In the genomic region with DNA sequence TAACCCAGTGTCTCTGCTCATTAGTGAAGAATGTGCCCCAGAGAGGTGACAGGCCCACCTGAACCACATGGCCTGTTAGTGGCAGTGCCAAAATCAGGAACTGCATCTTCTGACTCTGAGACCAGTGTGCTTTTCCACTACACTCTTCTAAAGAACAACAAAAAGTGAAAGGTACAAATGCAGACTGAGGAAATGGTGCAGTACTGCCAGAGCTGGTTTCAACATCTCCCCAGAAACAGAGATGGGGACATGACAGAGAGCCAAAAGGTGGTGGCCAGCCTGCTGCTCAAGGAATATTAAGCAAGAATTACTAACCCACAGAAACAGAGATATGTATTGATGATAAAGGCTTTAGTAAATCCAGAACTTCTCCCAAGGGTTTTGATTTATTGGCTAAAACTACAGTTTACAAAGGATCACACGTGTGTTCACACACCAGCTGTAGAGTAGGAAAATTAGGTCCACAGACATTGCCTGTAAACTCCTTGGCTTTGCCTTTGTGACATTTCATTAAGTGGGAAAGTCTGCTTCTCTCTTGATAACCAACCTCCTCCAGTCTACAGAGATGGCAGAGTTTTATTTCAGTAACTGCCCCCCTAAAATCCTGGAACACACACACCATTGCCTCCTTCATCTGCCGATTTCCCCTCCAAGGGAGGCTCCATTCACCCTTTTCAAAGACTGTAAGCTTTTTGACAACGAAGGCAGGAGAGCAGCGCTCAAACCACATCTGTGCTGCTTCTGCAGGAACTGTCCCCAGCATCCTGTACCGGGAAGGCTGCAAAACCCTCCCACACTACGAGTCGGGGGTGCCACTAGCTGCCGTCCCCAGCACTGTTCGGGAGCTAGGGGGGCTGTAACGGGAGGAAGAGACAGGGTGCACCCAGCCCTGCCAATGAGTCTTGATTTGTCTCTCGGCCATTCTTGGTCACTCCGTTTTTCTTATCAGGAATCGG, we compare ENCODE assay signal across 11 cellular contexts. TPM values are rescaled to one million over a fixed set of nuclear protein-coding genes. Genes with fewer than 3 reads are reported as not detected.
DNase-seq lines count a peak whose midpoint lies in the region; ATAC-seq and TF ChIP-seq lines count a peak whose summit lies in the region.
"Had no signal": no experiment of that assay in that cellular context is flagged by ENCODE, and none has a peak within 500 bp of the region (broad histone marks: within the 10 kb centered on the region; RNA-seq: fewer than 3 reads in every experiment).

No MANE protein-coding gene starts in this region.

- no peaks in the 10 kb centered on the region for H3K27me3 ChIP-seq in uterus
- no peaks in the 10 kb centered on the region for H3K27me3 ChIP-seq in CD8-positive, alpha-beta memory T cell (ENCODE audit: insufficient read depth, low read length, poor library complexity, severe bottlenecking)

- no peak overlapping the region for H3K4me3 ChIP-seq in uterus
- H3K4me3 ChIP-seq in CD8-positive, alpha-beta memory T cell (ENCODE audit: low read length) = no peak overlapping the region

- no peak for TF ChIP-seq CTCF in activated B cell treated with CpG ODN at 0.5 μM for 24 hours (IDR thresholded peaks at IDR 0.05)
- no peak for TF ChIP-seq CTCF in uterus (IDR thresholded peaks at IDR 0.05)

- TF ChIP-seq POLR2A in uterus (IDR thresholded peaks at IDR 0.05) = no peak

- peaks cover 14% of the 10 kb centered on the region for H3K27me3 Mint-ChIP-seq in activated naive CD8-positive, alpha-beta T cell treated with anti-CD3 and anti-CD28 coated beads, Interleukin-2, amount 10 ng/mL, durations not matched to agents 7 days and 5 days
- H3K27me3 Mint-ChIP-seq in activated naive CD8-positive, alpha-beta T cell treated with anti-CD3 and anti-CD28 coated beads, Interleukin-2, amount 50 U/mL, for 24 hours = peaks cover 25% of the 10 kb centered on the region
- H3K27me3 Mint-ChIP-seq in activated B cell treated with CpG ODN at 0.5 μM for 24 hours = peaks cover 6% of the 10 kb centered on the region
- peaks cover 4 to 56% of the 10 kb centered on the region in 2 donors for H3K27me3 Mint-ChIP-seq in CD8-positive, alpha-beta memory T cell

- intact Hi-C loops in activated B cell treated with CpG ODN at 0.5 μM for 24 hours (cut with micrococcal nuclease) (no loop called here), uterus (cut with DNase I; ENCODE audit: low total_unique reads) (no loop called here)

- no peaks in the 10 kb centered on the region for H3K36me3 ChIP-seq in uterus
- H3K36me3 ChIP-seq in CD8-positive, alpha-beta memory T cell (ENCODE audit: insufficient read depth, low read length) = no peaks in the 10 kb centered on the region

- peak overlapping the region; percentile 22 for H3K4me3 Mint-ChIP-seq in activated naive CD8-positive, alpha-beta T cell treated with anti-CD3 and anti-CD28 coated beads, Interleukin-2, amount 10 ng/mL, durations not matched to agents 7 days and 5 days
- H3K4me3 Mint-ChIP-seq in activated naive CD8-positive, alpha-beta T cell treated with anti-CD3 and anti-CD28 coated beads, Interleukin-2, amount 50 U/mL, for 24 hours = no peak overlapping the region
- H3K4me3 Mint-ChIP-seq in activated B cell treated with CpG ODN at 0.5 μM for 24 hours = no peak overlapping the region
- H3K4me3 Mint-ChIP-seq in CD8-positive, alpha-beta memory T cell = no peak overlapping the region

- H3K27ac Mint-ChIP-seq in activated naive CD8-positive, alpha-beta T cell treated with anti-CD3 and anti-CD28 coated beads, Interleukin-2, amount 10 ng/mL, durations not matched to agents 7 days and 5 days = peak overlapping the region; percentile 24
- H3K27ac Mint-ChIP-seq in activated naive CD8-positive, alpha-beta T cell treated with anti-CD3 and anti-CD28 coated beads, Interleukin-2, amount 50 U/mL, for 24 hours = no peak overlapping the region
- no peak overlapping the region for H3K27ac Mint-ChIP-seq in activated B cell treated with CpG ODN at 0.5 μM for 24 hours
- H3K27ac Mint-ChIP-seq in CD8-positive, alpha-beta memory T cell = peak overlapping the region in 2 of 8 donors; percentile 23 to 58

- peaks cover 0 to 7% of the 10 kb centered on the region in 2 donors for H3K4me1 ChIP-seq in uterus
- peaks cover 16% of the 10 kb centered on the region for H3K4me1 ChIP-seq in CD8-positive, alpha-beta memory T cell (ENCODE audit: insufficient read depth, low read length)

- no peak for DNase-seq in activated naive CD8-positive, alpha-beta T cell treated with anti-CD3 and anti-CD28 coated beads, Interleukin-2, amount 10 ng/mL, durations not matched to agents 7 days and 5 days
- no peak for DNase-seq in activated naive CD8-positive, alpha-beta T cell treated with anti-CD3 and anti-CD28 coated beads, Interleukin-2, amount 50 U/mL, for 24 hours
- DNase-seq in activated B cell treated with CpG ODN at 0.5 μM for 24 hours = no peak
- DNase-seq in uterus = peak; percentile 4 to 44
- no peak for DNase-seq in AG08396 (ENCODE audit: low spot score)
- DNase-seq in CD8-positive, alpha-beta memory T cell = no peak
- DNase-seq in NCI-H446 treated with DMSO at 0.1 percent for 48 hours (lab: John Stamatoyannopoulos, UW) = no peak
- DNase-seq: amygdala, SHP77 had no signal

- CTCF ChIA-PET in activated B cell treated with CpG ODN at 0.5 μM for 24 hours (lab: Charles Lee) = no interaction called here
- CTCF ChIA-PET in CD8-positive, alpha-beta memory T cell (lab: Charles Lee) = interaction anchor here (1.5 kb wide), 1 partner anchor 9 kb away, joined by 6 read pairs; no protein-coding TSS in a partner anchor

- H3K4me1 Mint-ChIP-seq in activated naive CD8-positive, alpha-beta T cell treated with anti-CD3 and anti-CD28 coated beads, Interleukin-2, amount 10 ng/mL, durations not matched to agents 7 days and 5 days = peaks cover 30% of the 10 kb centered on the region
- H3K4me1 Mint-ChIP-seq in activated naive CD8-positive, alpha-beta T cell treated with anti-CD3 and anti-CD28 coated beads, Interleukin-2, amount 50 U/mL, for 24 hours = peaks cover 32% of the 10 kb centered on the region
- H3K4me1 Mint-ChIP-seq in activated B cell treated with CpG ODN at 0.5 μM for 24 hours = peaks cover 30% of the 10 kb centered on the region
- H3K4me1 Mint-ChIP-seq in CD8-positive, alpha-beta memory T cell = peaks cover 4 to 21% (median 19%) of the 10 kb centered on the region in 3 donors

- no peaks in the 10 kb centered on the region for H3K9me3 ChIP-seq in uterus
- no peaks in the 10 kb centered on the region for H3K9me3 ChIP-seq in CD8-positive, alpha-beta memory T cell (ENCODE audit: low read length)

- POLR2A ChIA-PET in activated naive CD8-positive, alpha-beta T cell treated with anti-CD3 and anti-CD28 coated beads, Interleukin-2, amount 10 ng/mL, durations not matched to agents 7 days and 5 days (lab: Charles Lee) = no interaction called here
- POLR2A ChIA-PET in activated B cell treated with CpG ODN at 0.5 μM for 24 hours (lab: Charles Lee) = no interaction called here
- POLR2A ChIA-PET in CD8-positive, alpha-beta memory T cell (lab: Charles Lee) = no interaction called here

- H3K27ac ChIP-seq in uterus = peak overlapping the region in 1 of 2 donors; percentile 59
- H3K27ac ChIP-seq in CD8-positive, alpha-beta memory T cell (ENCODE audit: low read depth, low read length) = no peak overlapping the region
- H3K27ac ChIP-seq: C4-2B had no signal

- H3K36me3 Mint-ChIP-seq in activated naive CD8-positive, alpha-beta T cell treated with anti-CD3 and anti-CD28 coated beads, Interleukin-2, amount 10 ng/mL, durations not matched to agents 7 days and 5 days = peaks cover 1% of the 10 kb centered on the region
- H3K36me3 Mint-ChIP-seq in activated naive CD8-positive, alpha-beta T cell treated with anti-CD3 and anti-CD28 coated beads, Interleukin-2, amount 50 U/mL, for 24 hours (ENCODE audit: low read depth) = no peaks in the 10 kb centered on the region
- no peaks in the 10 kb centered on the region for H3K36me3 Mint-ChIP-seq in activated B cell treated with CpG ODN at 0.5 μM for 24 hours (ENCODE audit: low read depth)
- H3K36me3 Mint-ChIP-seq in CD8-positive, alpha-beta memory T cell = peaks cover 0 to 5% (median 0%) of the 10 kb centered on the region in 3 donors

- ATAC-seq in activated naive CD8-positive, alpha-beta T cell treated with anti-CD3 and anti-CD28 coated beads, Interleukin-2, amount 10 ng/mL, durations not matched to agents 7 days and 5 days (ENCODE audit: low read depth) = peak; percentile 52
- no peak for ATAC-seq in activated naive CD8-positive, alpha-beta T cell treated with anti-CD3 and anti-CD28 coated beads, Interleukin-2, amount 50 U/mL, for 24 hours
- ATAC-seq in HG02973 (IDR thresholded peaks at IDR 0.05; ENCODE audit: unreplicated experiment) (peak; percentile 71), activated B cell treated with CpG ODN at 0.5 μM for 24 hours (ENCODE audit: low read depth) (peak; percentile 53)

- no peaks in the 10 kb centered on the region for H3K9me3 Mint-ChIP-seq in activated naive CD8-positive, alpha-beta T cell treated with anti-CD3 and anti-CD28 coated beads, Interleukin-2, amount 10 ng/mL, durations not matched to agents 7 days and 5 days
- H3K9me3 Mint-ChIP-seq in activated naive CD8-positive, alpha-beta T cell treated with anti-CD3 and anti-CD28 coated beads, Interleukin-2, amount 50 U/mL, for 24 hours = no peaks in the 10 kb centered on the region
- no peaks in the 10 kb centered on the region for H3K9me3 Mint-ChIP-seq in activated B cell treated with CpG ODN at 0.5 μM for 24 hours
- H3K9me3 Mint-ChIP-seq in CD8-positive, alpha-beta memory T cell = no peaks in the 10 kb centered on the region

RNA-seq across cellular contexts. Expression of a gene that starts 29.8 kb away (rescaled TPM):
- total RNA-seq in activated naive CD8-positive, alpha-beta T cell treated with anti-CD3 and anti-CD28 coated beads, Interleukin-2, amount 10 ng/mL, durations not matched to agents 7 days and 5 days = 1 to 10 TPM; 2.5 to 3.1 TPM
- total RNA-seq in activated B cell treated with CpG ODN at 0.5 μM for 24 hours (3.1 and 4.1 TPM in 2 replicates), uterus (10 to 100 TPM; 10.8 to 25.5 (median 20.8) TPM)
- total RNA-seq in CD8-positive, alpha-beta memory T cell = 1 to 10 TPM; 3.7 to 3.9 TPM
- 0.26 TPM for polyA plus RNA-seq in CD8-positive, alpha-beta memory T cell

Comparison
In these comparisons a context has a peak if more than half of its experiments do, and no peak if none do; other contexts are left out.
1. DNase-seq: peak in uterus (2 of 2); none in activated naive CD8-positive, alpha-beta T cell treated with anti-CD3 and anti-CD28 coated beads, Interleukin-2, amount 10 ng/mL, durations not matched to agents 7 days and 5 days (single experiment), activated naive CD8-positive, alpha-beta T cell treated with anti-CD3 and anti-CD28 coated beads, Interleukin-2, amount 50 U/mL, for 24 hours (single experiment), activated B cell treated with CpG ODN at 0.5 μM for 24 hours (single experiment), AG08396 (single experiment), CD8-positive, alpha-beta memory T cell (0 of 5) and NCI-H446 treated with DMSO at 0.1 percent for 48 hours (single experiment).